In genomic region chr3:30747771-30748281, GRCh38 we compare ENCODE assay signal across 10 cellular contexts.
DNase-seq lines count a peak whose midpoint lies in the region; ATAC-seq and TF ChIP-seq lines count a peak whose summit lies in the region.
"Had no signal": no experiment of that assay in that cellular context is flagged by ENCODE, and none has a peak within 500 bp of the region (broad histone marks: within the 10 kb centered on the region; RNA-seq: fewer than 3 reads in every experiment).

No MANE protein-coding gene starts in this region.

- H3K4me3 Mint-ChIP-seq in type B pancreatic cell = no peak overlapping the region
- H3K4me3 Mint-ChIP-seq: activated naive CD8-positive, alpha-beta T cell treated with anti-CD3 and anti-CD28 coated beads, Interleukin-2, amount 10 ng/mL, durations not matched to agents 7 days and 5 days had no signal

- H3K27me3 ChIP-seq in left ventricle myocardium inferior (ENCODE audit: low read depth) (no peaks in the 10 kb centered on the region), sigmoid colon (no peaks in the 10 kb centered on the region)

- H3K4me1 ChIP-seq in left ventricle myocardium inferior (peaks cover 4% of the 10 kb centered on the region), sigmoid colon (peaks cover 0 to 8% (median 3%) of the 10 kb centered on the region in 4 donors)

- peak; percentile 75 for TF ChIP-seq CTCF in left ventricle myocardium inferior (IDR thresholded peaks at IDR 0.05; ENCODE audit: borderline replicate concordance)
- TF ChIP-seq CTCF in type B pancreatic cell (conservative IDR thresholded peaks at IDR 0.05) = peak; percentile 72
- peak in 1 of 4 experiments; percentile 40 for TF ChIP-seq CTCF in sigmoid colon (IDR thresholded peaks at IDR 0.05)

- WGBS in sigmoid colon, 2 donors = 40 to 62% methylated on average over 4 of the region's 4 CpGs

- TF ChIP-seq EP300 in sigmoid colon (IDR thresholded peaks at IDR 0.05) = no peak

- H3K4me3 ChIP-seq in left ventricle myocardium inferior (no peak overlapping the region), sigmoid colon (no peak overlapping the region)

- H3K27ac Mint-ChIP-seq in type B pancreatic cell = peak overlapping the region; percentile 10
- H3K27ac Mint-ChIP-seq: activated naive CD8-positive, alpha-beta T cell treated with anti-CD3 and anti-CD28 coated beads, Interleukin-2, amount 10 ng/mL, durations not matched to agents 7 days and 5 days had no signal

- DNase-seq in NCI-H524 (lab: John Stamatoyannopoulos, UW) (peak; percentile 21 to 33), NCI-H524 treated with DMSO at 0.1 percent for 48 hours (lab: John Stamatoyannopoulos, UW) (no peak), SW480 (ENCODE audit: low spot score) (peak; percentile 55), left ventricle myocardium inferior (no peak), type B pancreatic cell (ENCODE audit: extremely low spot score, unreplicated experiment) (no peak), sigmoid colon (no peak)
- DNase-seq: activated naive CD8-positive, alpha-beta T cell treated with anti-CD3 and anti-CD28 coated beads, Interleukin-2, amount 10 ng/mL, durations not matched to agents 7 days and 5 days; DMS153 had no signal

- peaks cover 11% of the 10 kb centered on the region for H3K4me1 Mint-ChIP-seq in type B pancreatic cell (ENCODE audit: unreplicated experiment)

- ATAC-seq in GM19455 (IDR thresholded peaks at IDR 0.05; ENCODE audit: unreplicated experiment) = no peak
- no peak for ATAC-seq in GM21447 (IDR thresholded peaks at IDR 0.05; ENCODE audit: unreplicated experiment)

- no peaks in the 10 kb centered on the region for H3K27me3 Mint-ChIP-seq in type B pancreatic cell
- H3K27me3 Mint-ChIP-seq: activated naive CD8-positive, alpha-beta T cell treated with anti-CD3 and anti-CD28 coated beads, Interleukin-2, amount 10 ng/mL, durations not matched to agents 7 days and 5 days had no signal

- no peaks in the 10 kb centered on the region for H3K36me3 Mint-ChIP-seq in type B pancreatic cell
- H3K36me3 Mint-ChIP-seq: activated naive CD8-positive, alpha-beta T cell treated with anti-CD3 and anti-CD28 coated beads, Interleukin-2, amount 10 ng/mL, durations not matched to agents 7 days and 5 days had no signal

- TF ChIP-seq POLR2A in sigmoid colon (IDR thresholded peaks at IDR 0.05) = no peak

- no peaks in the 10 kb centered on the region for H3K9me3 Mint-ChIP-seq in type B pancreatic cell
- H3K9me3 Mint-ChIP-seq: activated naive CD8-positive, alpha-beta T cell treated with anti-CD3 and anti-CD28 coated beads, Interleukin-2, amount 10 ng/mL, durations not matched to agents 7 days and 5 days had no signal

- no peaks in the 10 kb centered on the region for H3K9me3 ChIP-seq in left ventricle myocardium inferior (replicated peaks)
- no peaks in the 10 kb centered on the region for H3K9me3 ChIP-seq in sigmoid colon

- H3K27ac ChIP-seq in left ventricle myocardium inferior (replicated peaks) (no peak overlapping the region), sigmoid colon (no peak overlapping the region)

- H3K36me3 ChIP-seq in left ventricle myocardium inferior (no peaks in the 10 kb centered on the region), sigmoid colon (no peaks in the 10 kb centered on the region)

- intact Hi-C loops in left ventricle myocardium inferior (cut with micrococcal nuclease) = loop anchor here (5.0 kb wide), 1 partner anchor 706 kb away; no protein-coding TSS in a partner anchor
- intact Hi-C loops in sigmoid colon (cut with DNase I) = loop anchor here (5.0 kb wide), 1 partner anchor 636 kb away; no protein-coding TSS in a partner anchor

Comparison
In these comparisons a context has a peak if more than half of its experiments do, and no peak if none do; other contexts are left out.
1. DNase-seq: peak in NCI-H524 (2 of 2) and SW480 (single experiment); none in NCI-H524 treated with DMSO at 0.1 percent for 48 hours (single experiment), left ventricle myocardium inferior (single experiment), type B pancreatic cell (single experiment) and sigmoid colon (single experiment).